1 cellular context compared by ENCODE assay signal in the genomic region with DNA sequence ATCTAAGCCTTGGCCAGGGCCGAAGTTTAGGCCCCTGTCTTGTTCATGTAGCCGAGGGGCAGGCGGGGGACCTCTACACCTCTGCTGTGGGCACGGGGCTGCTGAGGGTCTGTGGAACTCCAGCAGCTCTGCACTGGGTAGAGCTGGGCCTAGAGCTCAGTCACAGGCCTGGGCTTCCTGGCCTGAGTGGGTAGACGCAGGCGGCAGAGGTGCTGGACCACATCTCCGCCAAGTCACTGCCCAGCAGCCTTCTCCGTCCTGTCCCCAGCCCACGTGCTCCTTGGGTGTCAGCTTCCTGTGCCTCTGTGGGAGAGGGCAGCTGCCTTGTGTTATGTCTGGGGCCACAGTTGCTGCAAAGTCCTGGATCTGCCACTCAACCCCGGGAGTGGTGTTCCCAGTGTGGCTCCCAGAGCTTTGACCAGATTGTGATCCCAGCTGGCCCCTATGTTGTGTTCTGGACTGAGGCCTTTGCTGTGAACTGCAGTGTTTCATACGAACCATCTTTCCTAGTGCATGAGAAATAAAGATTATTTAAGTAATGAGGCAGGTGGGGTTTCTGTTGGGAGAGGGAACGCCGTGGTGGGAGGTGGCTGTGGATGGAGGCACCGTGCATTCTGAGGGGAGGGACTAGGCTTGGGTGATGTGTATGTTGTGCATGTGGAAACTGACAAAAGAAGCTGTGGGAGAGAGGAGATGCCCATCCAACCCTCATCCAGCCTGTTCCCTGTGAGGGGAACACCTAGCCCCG.
TF ChIP-seq lines count a peak whose summit lies in the region.

No MANE protein-coding gene starts in this region.

TF ChIP-seq in IMR-90, 13 proteins besides CTCF, POLR2A, EP300 and RAD21 (continued from another document):
- TF ChIP-seq USF2 (IDR thresholded peaks at IDR 0.05; ENCODE audit: low read depth, low read length): no peak
- no peak for TF ChIP-seq BHLHE40 (IDR thresholded peaks at IDR 0.05; ENCODE audit: low read depth, low read length)
- TF ChIP-seq MAZ (IDR thresholded peaks at IDR 0.05; ENCODE audit: borderline replicate concordance, low read depth, low read length): no peak
- no peak for TF ChIP-seq CEBPB (IDR thresholded peaks at IDR 0.05; ENCODE audit: low read depth, low read length)
- no peak for TF ChIP-seq SMC3 (IDR thresholded peaks at IDR 0.05; ENCODE audit: low read depth, low read length)
- no peak for TF ChIP-seq RCOR1 (IDR thresholded peaks at IDR 0.05; ENCODE audit: insufficient replicate concordance, low read length)
- TF ChIP-seq NFE2L2 (IDR thresholded peaks at IDR 0.05; ENCODE audit: low read depth, low read length): no peak
